16 cellular contexts compared by ENCODE assay signal in genomic region chr16:79933586-79933985, GRCh38.
DNase-seq lines count a peak whose midpoint lies in the region; ATAC-seq and TF ChIP-seq lines count a peak whose summit lies in the region.
"Had no signal": no experiment of that assay in that cellular context is flagged by ENCODE, and none has a peak within 500 bp of the region (broad histone marks: within the 10 kb centered on the region; RNA-seq: fewer than 3 reads in every experiment).

No MANE protein-coding gene starts in this region.

- CTCF ChIA-PET in activated CD8-positive, alpha-beta T cell treated with anti-CD3 and anti-CD28 coated beads for 36 hours (lab: Charles Lee): no interaction called here

- peaks cover 6% of the 10 kb centered on the region for H3K9me3 Mint-ChIP-seq in neural crest cell
- no peaks in the 10 kb centered on the region for H3K9me3 Mint-ChIP-seq in activated CD8-positive, alpha-beta T cell treated with anti-CD3 and anti-CD28 coated beads for 36 hours
- H3K9me3 Mint-ChIP-seq: CD8-positive, alpha-beta T cell; H9 had no signal

- peak; percentile 29 for DNase-seq in astrocyte of the hippocampus (ENCODE audit: low read depth, low spot score)
- DNase-seq in neural crest cell (ENCODE audit: low read depth, low spot score): no peak
- peak; percentile 62 for DNase-seq in retina
- no peak for DNase-seq in C1 segment of cervical spinal cord (lab: John Stamatoyannopoulos, UW)
- no peak for DNase-seq in activated CD8-positive, alpha-beta T cell treated with anti-CD3 and anti-CD28 coated beads for 36 hours
- no peak for DNase-seq in cardiac septum (ENCODE audit: low spot score)
- DNase-seq: CD4-positive, CD25-positive, alpha-beta regulatory T cell; CD8-positive, alpha-beta T cell; DMS 273 treated with DMSO at 0.1 percent for 48 hours; DMS79; EL; GDM1; GM23248; H9 had no signal

- intact Hi-C loops in activated CD8-positive, alpha-beta T cell treated with anti-CD3 and anti-CD28 coated beads for 36 hours (cut with micrococcal nuclease): no loop called here
- intact Hi-C loops in cardiac septum (cut with DNase I): no loop called here

- POLR2A ChIA-PET in activated CD8-positive, alpha-beta T cell treated with anti-CD3 and anti-CD28 coated beads for 36 hours (lab: Charles Lee): interaction anchor here (0.6 kb wide), 1 partner anchor 509 kb away, joined by 4 read pairs; no protein-coding TSS in a partner anchor

- H3K4me1 Mint-ChIP-seq in neural crest cell: peaks cover 22% of the 10 kb centered on the region
- H3K4me1 Mint-ChIP-seq in activated CD8-positive, alpha-beta T cell treated with anti-CD3 and anti-CD28 coated beads for 36 hours (ENCODE audit: low read depth): no peaks in the 10 kb centered on the region
- H3K4me1 Mint-ChIP-seq: CD4-positive, CD25-positive, alpha-beta regulatory T cell; H9 had no signal

- H3K36me3 Mint-ChIP-seq in neural crest cell (ENCODE audit: low read depth): no peaks in the 10 kb centered on the region
- no peaks in the 10 kb centered on the region for H3K36me3 Mint-ChIP-seq in activated CD8-positive, alpha-beta T cell treated with anti-CD3 and anti-CD28 coated beads for 36 hours (ENCODE audit: low read depth)
- H3K36me3 Mint-ChIP-seq: CD4-positive, CD25-positive, alpha-beta regulatory T cell; CD8-positive, alpha-beta T cell had no signal

- no peak for TF ChIP-seq CTCF in neural crest cell (conservative IDR thresholded peaks at IDR 0.05)
- TF ChIP-seq CTCF in activated CD8-positive, alpha-beta T cell treated with anti-CD3 and anti-CD28 coated beads for 36 hours (IDR thresholded peaks at IDR 0.05): no peak

- no peak overlapping the region for H3K4me3 Mint-ChIP-seq in neural crest cell
- H3K4me3 Mint-ChIP-seq in activated CD8-positive, alpha-beta T cell treated with anti-CD3 and anti-CD28 coated beads for 36 hours: no peak overlapping the region
- H3K4me3 Mint-ChIP-seq: CD4-positive, CD25-positive, alpha-beta regulatory T cell; CD8-positive, alpha-beta T cell; H9 had no signal

- H3K27me3 Mint-ChIP-seq in neural crest cell (ENCODE audit: low read depth): peaks cover 6% of the 10 kb centered on the region
- H3K27me3 Mint-ChIP-seq in activated CD8-positive, alpha-beta T cell treated with anti-CD3 and anti-CD28 coated beads for 36 hours: no peaks in the 10 kb centered on the region
- H3K27me3 Mint-ChIP-seq: CD4-positive, CD25-positive, alpha-beta regulatory T cell had no signal

- ATAC-seq in activated CD8-positive, alpha-beta T cell treated with anti-CD3 and anti-CD28 coated beads for 36 hours: no peak
- ATAC-seq: CD8-positive, alpha-beta T cell; GM12878; HCT116 had no signal

- H3K27ac Mint-ChIP-seq in neural crest cell (ENCODE audit: unreplicated experiment): peak overlapping the region; percentile 81
- H3K27ac Mint-ChIP-seq in activated CD8-positive, alpha-beta T cell treated with anti-CD3 and anti-CD28 coated beads for 36 hours: no peak overlapping the region
- H3K27ac Mint-ChIP-seq: CD4-positive, CD25-positive, alpha-beta regulatory T cell; CD8-positive, alpha-beta T cell; H9 had no signal

Comparison
In these comparisons a context has a peak if more than half of its experiments do, and no peak if none do; other contexts are left out.
1. DNase-seq: peak in astrocyte of the hippocampus (single experiment) and retina (single experiment); none in neural crest cell (single experiment), C1 segment of cervical spinal cord (0 of 14), activated CD8-positive, alpha-beta T cell treated with anti-CD3 and anti-CD28 coated beads for 36 hours (single experiment) and cardiac septum (single experiment).